In genomic region chr13:111152836-111153235, GRCh38 we compare ENCODE assay signal across 8 cellular contexts. TPM values are rescaled to one million over a fixed set of nuclear protein-coding genes. Genes with fewer than 3 reads are reported as not detected.
A peak's percentile ranks its signal among the peaks of the same experiment; 100 is the strongest.
DNase-seq lines count a peak whose midpoint lies in the region; ATAC-seq and TF ChIP-seq lines count a peak whose summit lies in the region.

No MANE protein-coding gene starts in this region.

- H3K27me3 ChIP-seq in SK-N-SH (ENCODE audit: insufficient read depth) (no peaks in the 10 kb centered on the region), right cardiac atrium (ENCODE audit: control insufficient read depth, insufficient read depth) (no peaks in the 10 kb centered on the region), skeletal muscle satellite cell (ENCODE audit: control insufficient read depth, insufficient read depth, low read length) (peaks cover 30% of the 10 kb centered on the region)

- H3K9me3 ChIP-seq in SK-N-SH (no peaks in the 10 kb centered on the region), right cardiac atrium (ENCODE audit: control insufficient read depth, low read length) (no peaks in the 10 kb centered on the region), skeletal muscle satellite cell (replicated peaks; ENCODE audit: low read length) (no peaks in the 10 kb centered on the region)

- peak overlapping the region; percentile 66 for H2AFZ ChIP-seq in SK-N-SH (ENCODE audit: low read depth)

- TF ChIP-seq CTCF in SK-N-SH (IDR thresholded peaks at IDR 0.05) (no peak), VCaP (conservative IDR thresholded peaks at IDR 0.05) (no peak)

- 20% methylated on average over 9 of the region's 9 CpGs for WGBS in SK-N-SH (ENCODE audit: low lambda C conversion rate)
- WGBS in right cardiac atrium = 11% methylated on average over 9 of the region's 9 CpGs

- H3K79me2 ChIP-seq in SK-N-SH (ENCODE audit: insufficient read depth) = peaks cover 38% of the 10 kb centered on the region

- peaks cover 0 to 5% of the 10 kb centered on the region in 2 experiments for H3K36me3 ChIP-seq in SK-N-SH (replicated peaks in 1 of 2; ENCODE audit: control insufficient read depth in 1 of 2, insufficient read depth in 2 of 2, low read length in 1 of 2)
- H3K36me3 ChIP-seq in skeletal muscle satellite cell (ENCODE audit: insufficient read depth, low read length) = no peaks in the 10 kb centered on the region

- intact Hi-C loops in right cardiac atrium (cut with DNase I) = loop anchor here in 3 of 4 donors (5.0 to 10.0 kb wide), 5 partner anchors 49 to 238 kb away; partner anchors contain the start of gene ANKRD10 (in 1 of the 3)

- H3K4me3 ChIP-seq in SK-N-SH (ENCODE audit: low read depth in 2 of 2, low read length in 1 of 2) = peak overlapping the region; percentile 80 to 92
- H3K4me3 ChIP-seq in right cardiac atrium (ENCODE audit: low read length) = peak overlapping the region; percentile 82
- peak overlapping the region; percentile 96 for H3K4me3 ChIP-seq in skeletal muscle satellite cell (ENCODE audit: low read length)

- peaks cover 10% of the 10 kb centered on the region for H3F3A ChIP-seq in SK-N-SH (replicated peaks; ENCODE audit: insufficient read depth)

- peaks cover 11% of the 10 kb centered on the region; the same call in 1 of the 2 replicates for H4K20me1 ChIP-seq in SK-N-SH (ENCODE audit: insufficient read depth)

- POLR2A ChIA-PET in SK-N-SH (lab: Yijun Ruan, JAX) = interaction anchor here (1.0 kb wide), 1 partner anchor 37 kb away, joined by 4 read pairs; no protein-coding TSS in a partner anchor

- no peak; the same call in 2 of the 3 replicates for ATAC-seq in SK-N-SH treated with all-trans-retinoic acid at 6 μM for 48 hours
- no peak for ATAC-seq in right cardiac atrium
- ATAC-seq in GM21381 (IDR thresholded peaks at IDR 0.05; ENCODE audit: unreplicated experiment) = no peak

- DNase-seq in SK-N-SH (peak; percentile 44), right cardiac atrium (peak in 1 of 3 donors; percentile 30), NOMO-1 treated with DMSO at 0.1 percent for 48 hours (lab: John Stamatoyannopoulos, UW; ENCODE audit: unreplicated experiment) (no peak), epidermal melanocyte (ENCODE audit: insufficient read length, low spot score) (no peak)

- H3K9ac ChIP-seq in SK-N-SH (peak overlapping the region; percentile 93), skeletal muscle satellite cell (ENCODE audit: low read depth, low read length) (peak overlapping the region; percentile 98)

- TF ChIP-seq EP300 in SK-N-SH (IDR thresholded peaks at IDR 0.05; ENCODE audit: borderline replicate concordance in 1 of 2, low read depth in 1 of 2, low read length in 1 of 2) = no peak

- CTCF ChIA-PET in SK-N-SH (lab: Yijun Ruan, JAX) = interaction anchor here (0.8 to 2.3 kb wide), 4 partner anchors 12 to 239 kb away, joined by 3 to 10 read pairs (median 3); no protein-coding TSS in a partner anchor

- H3K4me2 ChIP-seq in SK-N-SH (peak overlapping the region; percentile 94), skeletal muscle satellite cell (ENCODE audit: low read length) (peak overlapping the region; percentile 88)

- H3K27ac ChIP-seq in SK-N-SH (ENCODE audit: low read depth in 2 of 2, low read length in 1 of 2) (peak overlapping the region; percentile 91 to 92), VCaP (peak overlapping the region; percentile 99), right cardiac atrium (ENCODE audit: low read length) (peak overlapping the region; percentile 97)

- TF ChIP-seq RAD21 in SK-N-SH (IDR thresholded peaks at IDR 0.05; ENCODE audit: low read length) = no peak

- H3K4me1 ChIP-seq in SK-N-SH (ENCODE audit: control insufficient read depth in 1 of 2, insufficient read depth in 2 of 2, low read depth in 1 of 2, low read length in 1 of 2) (peaks cover 6 to 15% of the 10 kb centered on the region in 2 experiments; a peak in 2 of 4 replicates), right cardiac atrium (ENCODE audit: control insufficient read depth, insufficient read depth, low read length) (no peaks in the 10 kb centered on the region), skeletal muscle satellite cell (ENCODE audit: control insufficient read depth, insufficient read depth, low read length) (peaks cover 26% of the 10 kb centered on the region)

- H3K9me2 ChIP-seq in SK-N-SH = no peaks in the 10 kb centered on the region

TF ChIP-seq in SK-N-SH, 30 proteins besides CTCF, POLR2A, EP300 and RAD21:
- TF ChIP-seq YY1 (IDR thresholded peaks at IDR 0.05; ENCODE audit: low read depth) = no peak
- no peak for TF ChIP-seq USF1 (IDR thresholded peaks at IDR 0.05; ENCODE audit: borderline replicate concordance, low read depth)
- no peak for TF ChIP-seq GABPA (IDR thresholded peaks at IDR 0.05; ENCODE audit: low read depth)
- TF ChIP-seq NRF1 (IDR thresholded peaks at IDR 0.05; ENCODE audit: low read depth, low read length) = no peak
- TF ChIP-seq IRF3 (IDR thresholded peaks at IDR 0.05; ENCODE audit: low read depth, low read length) = no peak
- no peak for TF ChIP-seq JUND (IDR thresholded peaks at IDR 0.05)
- no peak for TF ChIP-seq TEAD4 (IDR thresholded peaks at IDR 0.05; ENCODE audit: borderline replicate concordance, insufficient read depth)
- no peak for TF ChIP-seq EZH2phosphoT487 (IDR thresholded peaks at IDR 0.05; ENCODE audit: borderline replicate concordance, low read depth)
- TF ChIP-seq MEF2A (IDR thresholded peaks at IDR 0.05; ENCODE audit: borderline replicate concordance, low read depth) = no peak
- TF ChIP-seq RXRA (IDR thresholded peaks at IDR 0.05; ENCODE audit: borderline replicate concordance, low read depth) = no peak
- TF ChIP-seq TAF1 (IDR thresholded peaks at IDR 0.05; ENCODE audit: borderline replicate concordance, low read depth, low read length) = no peak
- no peak for TF ChIP-seq FOSL2 (IDR thresholded peaks at IDR 0.05; ENCODE audit: borderline replicate concordance, low read depth)

TF ChIP-seq in SK-N-SH treated with all-trans-retinoic acid at 6 μM for 48 hours, 23 proteins besides CTCF, POLR2A, EP300 and RAD21:
- TF ChIP-seq, protein P1, sequence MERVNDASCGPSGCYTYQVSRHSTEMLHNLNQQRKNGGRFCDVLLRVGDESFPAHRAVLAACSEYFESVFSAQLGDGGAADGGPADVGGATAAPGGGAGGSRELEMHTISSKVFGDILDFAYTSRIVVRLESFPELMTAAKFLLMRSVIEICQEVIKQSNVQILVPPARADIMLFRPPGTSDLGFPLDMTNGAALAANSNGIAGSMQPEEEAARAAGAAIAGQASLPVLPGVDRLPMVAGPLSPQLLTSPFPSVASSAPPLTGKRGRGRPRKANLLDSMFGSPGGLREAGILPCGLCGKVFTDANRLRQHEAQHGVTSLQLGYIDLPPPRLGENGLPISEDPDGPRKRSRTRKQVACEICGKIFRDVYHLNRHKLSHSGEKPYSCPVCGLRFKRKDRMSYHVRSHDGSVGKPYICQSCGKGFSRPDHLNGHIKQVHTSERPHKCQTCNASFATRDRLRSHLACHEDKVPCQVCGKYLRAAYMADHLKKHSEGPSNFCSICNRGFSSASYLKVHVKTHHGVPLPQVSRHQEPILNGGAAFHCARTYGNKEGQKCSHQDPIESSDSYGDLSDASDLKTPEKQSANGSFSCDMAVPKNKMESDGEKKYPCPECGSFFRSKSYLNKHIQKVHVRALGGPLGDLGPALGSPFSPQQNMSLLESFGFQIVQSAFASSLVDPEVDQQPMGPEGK (CRISPR knock-in tag; IDR thresholded peaks at IDR 0.05; ENCODE audit: borderline replicate concordance) = no peak
- no peak for TF ChIP-seq SNAI2 (CRISPR knock-in tag; IDR thresholded peaks at IDR 0.05)
- no peak for TF ChIP-seq OSR1 (CRISPR knock-in tag; IDR thresholded peaks at IDR 0.05)
- TF ChIP-seq RARB (CRISPR knock-in tag; IDR thresholded peaks at IDR 0.05) = no peak
- TF ChIP-seq TCF4 (CRISPR knock-in tag; IDR thresholded peaks at IDR 0.05; ENCODE audit: borderline replicate concordance) = no peak
- no peak for TF ChIP-seq BACH2 (CRISPR knock-in tag; IDR thresholded peaks at IDR 0.05; ENCODE audit: borderline replicate concordance)
- no peak for TF ChIP-seq CSDC2 (CRISPR knock-in tag; IDR thresholded peaks at IDR 0.05)
- no peak for TF ChIP-seq ZFP30 (CRISPR knock-in tag; IDR thresholded peaks at IDR 0.05)

RNA-seq across cellular contexts. Expression of gene ARHGEF7, which starts 37.7 kb away (rescaled TPM):
- 19.8 and 21.6 TPM in 2 replicates for polyA plus RNA-seq in SK-N-SH (2012; rRNA removed)
- polyA plus RNA-seq in SK-N-SH (2012; cell fraction: cytosol; rRNA removed) = 16.6 and 20.0 TPM in 2 replicates
- 83.5 and 99.5 TPM in 2 replicates for polyA plus RNA-seq in SK-N-SH (2012; cell fraction: nucleus; rRNA removed)
- 10 to 100 TPM; 34.9 to 43.9 (median 38.6) TPM for total RNA-seq in right cardiac atrium
- 21.3 TPM for polyA plus RNA-seq in right cardiac atrium
- 31.9 and 33.2 TPM in 2 replicates for total RNA-seq in skeletal muscle satellite cell (2012; rRNA removed)
